ENCODE assay signal across 8 cellular contexts in genomic region chr4:140237616-140238352, GRCh38.
DNase-seq lines count a peak whose midpoint lies in the region; ATAC-seq and TF ChIP-seq lines count a peak whose summit lies in the region.

No MANE protein-coding gene starts in this region.

- H3K36me3 ChIP-seq in right lobe of liver (no peaks in the 10 kb centered on the region), testis (ENCODE audit: low read depth, missing control alignments) (no peaks in the 10 kb centered on the region)

- H3K27me3 Mint-ChIP-seq in HFFc6 (ENCODE audit: insufficient read depth): no peaks in the 10 kb centered on the region

- no peaks in the 10 kb centered on the region for H3K27me3 ChIP-seq in right lobe of liver
- no peaks in the 10 kb centered on the region for H3K27me3 ChIP-seq in testis

- H3K4me1 ChIP-seq in right lobe of liver (peaks cover 0 to 36% (median 14%) of the 10 kb centered on the region in 4 donors), testis (peaks cover 27% of the 10 kb centered on the region)

- TF ChIP-seq CTCF in HFFc6 (IDR thresholded peaks at IDR 0.05) (no peak), coronary artery (IDR thresholded peaks at IDR 0.05) (no peak), right lobe of liver (IDR thresholded peaks at IDR 0.05) (no peak), testis (IDR thresholded peaks at IDR 0.05) (no peak)

- intact Hi-C loops in right lobe of liver (cut with DNase I) (no loop called here), testis (cut with DNase I; ENCODE audit: low total_unique reads) (loop anchor here (10.0 kb wide), 1 partner anchor 63 kb away; no protein-coding TSS in a partner anchor)

- H3K4me1 Mint-ChIP-seq in HFFc6 (ENCODE audit: low read depth): peaks cover 57% of the 10 kb centered on the region

- DNase-seq in HFFc6: peak; percentile 84
- DNase-seq in NCI-H774 (lab: John Stamatoyannopoulos, UW): peak; percentile 82
- DNase-seq in coronary artery (ENCODE audit: low spot score): peak; percentile 79
- peak; percentile 57 to 68 (median 66) for DNase-seq in right lobe of liver
- peak; percentile 78 for DNase-seq in testis
- no peak for DNase-seq in central memory CD4-positive, alpha-beta T cell

- peak overlapping the region; percentile 22 to 80 for H3K27ac ChIP-seq in coronary artery
- peak overlapping the region; percentile 52 to 90 (median 81) for H3K27ac ChIP-seq in right lobe of liver
- peak overlapping the region; percentile 75 to 79 for H3K27ac ChIP-seq in testis

- H3K4me3 ChIP-seq in coronary artery (peak overlapping the region; percentile 53), right lobe of liver (no peak overlapping the region), testis (peak overlapping the region in 1 of 2 donors; percentile 34)

- no peaks in the 10 kb centered on the region for H3K36me3 Mint-ChIP-seq in HFFc6 (ENCODE audit: low read depth)

- TF ChIP-seq POLR2A in right lobe of liver (IDR thresholded peaks at IDR 0.05): no peak
- no peak for TF ChIP-seq POLR2A in testis (IDR thresholded peaks at IDR 0.05)

- 38% methylated on average over 12 of the region's 16 CpGs for WGBS in right lobe of liver (ENCODE audit: insufficient coverage, low coverage, low lambda C conversion rate, missing lambda C conversion rate)
- 4 to 6% methylated on average over 9 to 16 of the region's 16 CpGs for WGBS in testis, 2 donors

- H3K9me3 ChIP-seq in right lobe of liver (no peaks in the 10 kb centered on the region), testis (no peaks in the 10 kb centered on the region)

- ATAC-seq in right lobe of liver (peak; percentile 53 to 66 (median 60)), HG02884 (IDR thresholded peaks at IDR 0.05; ENCODE audit: unreplicated experiment) (no peak), HG02759 (IDR thresholded peaks at IDR 0.05; ENCODE audit: unreplicated experiment) (no peak)

- no peaks in the 10 kb centered on the region for H3K9me3 Mint-ChIP-seq in HFFc6

- H3K4me3 Mint-ChIP-seq in HFFc6: peak overlapping the region; percentile 79

- H3K27ac Mint-ChIP-seq in HFFc6: peak overlapping the region; percentile 90

Comparison
In these comparisons a context has a peak if more than half of its experiments do, and no peak if none do; other contexts are left out.
1. ATAC-seq: peak in right lobe of liver (4 of 4); none in HG02884 (single experiment) and HG02759 (single experiment).
2. Peak in every context shown above with its lines, with median percentiles within 50 percentile points of each other: H3K27ac ChIP-seq.